1 cellular context compared by ENCODE assay signal in the genomic region with DNA sequence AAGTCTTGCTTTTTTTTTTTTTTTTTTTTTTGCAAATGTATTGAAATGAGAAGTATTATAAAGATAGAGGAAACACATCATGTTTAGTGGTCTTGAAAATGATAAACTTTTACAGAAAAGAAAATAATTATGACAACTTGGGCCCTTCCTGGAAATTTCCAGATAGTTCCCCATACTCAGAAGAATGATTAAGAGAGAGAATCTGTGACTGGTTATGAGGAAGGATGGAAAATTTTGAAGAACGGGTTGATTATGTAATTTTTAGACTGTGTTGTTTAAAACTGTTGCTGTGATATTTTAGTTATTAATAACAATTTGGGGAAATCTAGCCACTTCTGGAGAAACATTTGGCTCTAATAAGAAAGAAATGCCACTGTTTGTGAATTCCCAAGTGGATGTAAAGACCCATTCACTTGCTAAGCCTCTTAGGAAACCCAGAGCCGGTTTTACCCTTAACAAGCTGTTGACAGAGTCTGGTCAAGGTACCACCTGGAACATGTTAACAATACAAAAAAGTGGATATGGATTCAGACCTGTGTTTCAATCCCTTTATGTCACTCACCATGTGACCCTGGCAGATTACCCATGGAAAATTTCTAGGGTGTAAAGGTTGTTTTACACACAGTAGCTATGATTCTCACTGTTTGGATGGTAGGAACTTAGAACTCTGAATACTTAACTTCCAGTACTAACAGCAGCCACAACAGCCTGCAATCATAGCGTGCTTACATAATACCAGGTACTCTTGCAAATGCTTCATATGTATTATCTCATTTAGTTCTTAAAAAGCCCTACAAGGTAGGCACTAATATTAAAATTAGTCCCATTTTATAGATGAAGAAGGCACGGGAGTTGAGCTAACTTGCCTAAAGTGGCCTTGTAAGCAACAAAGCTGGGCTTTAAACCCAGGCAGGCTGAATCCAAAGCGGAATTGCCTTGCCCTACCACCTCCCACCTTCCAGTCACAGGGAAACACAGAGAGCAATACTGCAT.
TF ChIP-seq lines count a peak whose summit lies in the region.

No MANE protein-coding gene starts in this region.

TF ChIP-seq in HepG2, 621 proteins besides CTCF, POLR2A, EP300 and RAD21 (continued from another document and continues in another):
- TF ChIP-seq TFDP2 (CRISPR knock-in tag; IDR thresholded peaks at IDR 0.05) (no peak), SP4 (CRISPR knock-in tag; IDR thresholded peaks at IDR 0.05) (no peak), CBX5 (CRISPR knock-in tag; IDR thresholded peaks at IDR 0.05; ENCODE audit: borderline replicate concordance) (no peak), NFKB2 (CRISPR knock-in tag; IDR thresholded peaks at IDR 0.05; ENCODE audit: borderline replicate concordance) (no peak), CENPBD1 (CRISPR knock-in tag; IDR thresholded peaks at IDR 0.05; ENCODE audit: borderline replicate concordance, low read depth) (no peak), ZNF441 (CRISPR knock-in tag; IDR thresholded peaks at IDR 0.05; ENCODE audit: borderline replicate concordance) (peak; percentile 66; the same call in 1 of the 2 replicates), ZNF761 (CRISPR knock-in tag; conservative IDR thresholded peaks at IDR 0.05) (0 out of 2 replicates have a peak, but pooled peaks have one; percentile 26), TBX2 (CRISPR knock-in tag; IDR thresholded peaks at IDR 0.05; ENCODE audit: borderline replicate concordance) (peak; percentile 64; the same call in 1 of the 2 replicates), JUN (CRISPR knock-in tag; IDR thresholded peaks at IDR 0.05) (no peak; the same call in 1 of the 2 replicates), ZNF260 (CRISPR knock-in tag; IDR thresholded peaks at IDR 0.05; ENCODE audit: borderline replicate concordance, low read depth) (no peak), SIN3B (IDR thresholded peaks at IDR 0.05; ENCODE audit: low read length) (no peak), NR2F2 (IDR thresholded peaks at IDR 0.05; ENCODE audit: borderline replicate concordance, low read depth) (no peak; the same call in 1 of the 2 replicates), GATAD2A (CRISPR knock-in tag; IDR thresholded peaks at IDR 0.05) (peak; percentile 87), PATZ1 (CRISPR knock-in tag; IDR thresholded peaks at IDR 0.05) (no peak; the same call in 1 of the 2 replicates), GPN1 (CRISPR knock-in tag; IDR thresholded peaks at IDR 0.05; ENCODE audit: borderline replicate concordance) (no peak), MAFG (CRISPR knock-in tag; IDR thresholded peaks at IDR 0.05) (no peak), ZFP82 (CRISPR knock-in tag; IDR thresholded peaks at IDR 0.05; ENCODE audit: borderline replicate concordance) (no peak), SRSF9 (IDR thresholded peaks at IDR 0.05; ENCODE audit: borderline replicate concordance, insufficient read depth, low read depth, low read length, poor library complexity, severe bottlenecking) (no peak), ZNF468 (CRISPR knock-in tag; IDR thresholded peaks at IDR 0.05) (no peak), ZNF605 (CRISPR knock-in tag; IDR thresholded peaks at IDR 0.05) (no peak), ATF6 (CRISPR knock-in tag; conservative IDR thresholded peaks at IDR 0.05) (no peak), BATF2 (CRISPR knock-in tag; IDR thresholded peaks at IDR 0.05) (no peak), PCBP1 (IDR thresholded peaks at IDR 0.05; ENCODE audit: borderline replicate concordance, low read depth, low read length) (no peak), SRF (IDR thresholded peaks at IDR 0.05; ENCODE audit: low read depth, low read length) (0 out of 2 replicates have a peak, but pooled peaks have one; percentile 26), ZNF432 (CRISPR knock-in tag; IDR thresholded peaks at IDR 0.05; ENCODE audit: borderline replicate concordance) (no peak), NR1H2 (CRISPR knock-in tag; IDR thresholded peaks at IDR 0.05; ENCODE audit: borderline replicate concordance, low read depth) (no peak)
- TF ChIP-seq, protein P1, sequence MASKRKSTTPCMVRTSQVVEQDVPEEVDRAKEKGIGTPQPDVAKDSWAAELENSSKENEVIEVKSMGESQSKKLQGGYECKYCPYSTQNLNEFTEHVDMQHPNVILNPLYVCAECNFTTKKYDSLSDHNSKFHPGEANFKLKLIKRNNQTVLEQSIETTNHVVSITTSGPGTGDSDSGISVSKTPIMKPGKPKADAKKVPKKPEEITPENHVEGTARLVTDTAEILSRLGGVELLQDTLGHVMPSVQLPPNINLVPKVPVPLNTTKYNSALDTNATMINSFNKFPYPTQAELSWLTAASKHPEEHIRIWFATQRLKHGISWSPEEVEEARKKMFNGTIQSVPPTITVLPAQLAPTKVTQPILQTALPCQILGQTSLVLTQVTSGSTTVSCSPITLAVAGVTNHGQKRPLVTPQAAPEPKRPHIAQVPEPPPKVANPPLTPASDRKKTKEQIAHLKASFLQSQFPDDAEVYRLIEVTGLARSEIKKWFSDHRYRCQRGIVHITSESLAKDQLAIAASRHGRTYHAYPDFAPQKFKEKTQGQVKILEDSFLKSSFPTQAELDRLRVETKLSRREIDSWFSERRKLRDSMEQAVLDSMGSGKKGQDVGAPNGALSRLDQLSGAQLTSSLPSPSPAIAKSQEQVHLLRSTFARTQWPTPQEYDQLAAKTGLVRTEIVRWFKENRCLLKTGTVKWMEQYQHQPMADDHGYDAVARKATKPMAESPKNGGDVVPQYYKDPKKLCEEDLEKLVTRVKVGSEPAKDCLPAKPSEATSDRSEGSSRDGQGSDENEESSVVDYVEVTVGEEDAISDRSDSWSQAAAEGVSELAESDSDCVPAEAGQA (IDR thresholded peaks at IDR 0.05; ENCODE audit: low read depth): peak; percentile 17; the same call in 1 of the 2 replicates
- TF ChIP-seq, protein P1 (CRISPR knock-in tag; IDR thresholded peaks at IDR 0.05; ENCODE audit: borderline replicate concordance): no peak
- TF ChIP-seq, protein P2, sequence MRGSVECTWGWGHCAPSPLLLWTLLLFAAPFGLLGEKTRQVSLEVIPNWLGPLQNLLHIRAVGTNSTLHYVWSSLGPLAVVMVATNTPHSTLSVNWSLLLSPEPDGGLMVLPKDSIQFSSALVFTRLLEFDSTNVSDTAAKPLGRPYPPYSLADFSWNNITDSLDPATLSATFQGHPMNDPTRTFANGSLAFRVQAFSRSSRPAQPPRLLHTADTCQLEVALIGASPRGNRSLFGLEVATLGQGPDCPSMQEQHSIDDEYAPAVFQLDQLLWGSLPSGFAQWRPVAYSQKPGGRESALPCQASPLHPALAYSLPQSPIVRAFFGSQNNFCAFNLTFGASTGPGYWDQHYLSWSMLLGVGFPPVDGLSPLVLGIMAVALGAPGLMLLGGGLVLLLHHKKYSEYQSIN (CRISPR knock-in tag; IDR thresholded peaks at IDR 0.05; ENCODE audit: borderline replicate concordance): no peak
- TF ChIP-seq, protein P3, sequence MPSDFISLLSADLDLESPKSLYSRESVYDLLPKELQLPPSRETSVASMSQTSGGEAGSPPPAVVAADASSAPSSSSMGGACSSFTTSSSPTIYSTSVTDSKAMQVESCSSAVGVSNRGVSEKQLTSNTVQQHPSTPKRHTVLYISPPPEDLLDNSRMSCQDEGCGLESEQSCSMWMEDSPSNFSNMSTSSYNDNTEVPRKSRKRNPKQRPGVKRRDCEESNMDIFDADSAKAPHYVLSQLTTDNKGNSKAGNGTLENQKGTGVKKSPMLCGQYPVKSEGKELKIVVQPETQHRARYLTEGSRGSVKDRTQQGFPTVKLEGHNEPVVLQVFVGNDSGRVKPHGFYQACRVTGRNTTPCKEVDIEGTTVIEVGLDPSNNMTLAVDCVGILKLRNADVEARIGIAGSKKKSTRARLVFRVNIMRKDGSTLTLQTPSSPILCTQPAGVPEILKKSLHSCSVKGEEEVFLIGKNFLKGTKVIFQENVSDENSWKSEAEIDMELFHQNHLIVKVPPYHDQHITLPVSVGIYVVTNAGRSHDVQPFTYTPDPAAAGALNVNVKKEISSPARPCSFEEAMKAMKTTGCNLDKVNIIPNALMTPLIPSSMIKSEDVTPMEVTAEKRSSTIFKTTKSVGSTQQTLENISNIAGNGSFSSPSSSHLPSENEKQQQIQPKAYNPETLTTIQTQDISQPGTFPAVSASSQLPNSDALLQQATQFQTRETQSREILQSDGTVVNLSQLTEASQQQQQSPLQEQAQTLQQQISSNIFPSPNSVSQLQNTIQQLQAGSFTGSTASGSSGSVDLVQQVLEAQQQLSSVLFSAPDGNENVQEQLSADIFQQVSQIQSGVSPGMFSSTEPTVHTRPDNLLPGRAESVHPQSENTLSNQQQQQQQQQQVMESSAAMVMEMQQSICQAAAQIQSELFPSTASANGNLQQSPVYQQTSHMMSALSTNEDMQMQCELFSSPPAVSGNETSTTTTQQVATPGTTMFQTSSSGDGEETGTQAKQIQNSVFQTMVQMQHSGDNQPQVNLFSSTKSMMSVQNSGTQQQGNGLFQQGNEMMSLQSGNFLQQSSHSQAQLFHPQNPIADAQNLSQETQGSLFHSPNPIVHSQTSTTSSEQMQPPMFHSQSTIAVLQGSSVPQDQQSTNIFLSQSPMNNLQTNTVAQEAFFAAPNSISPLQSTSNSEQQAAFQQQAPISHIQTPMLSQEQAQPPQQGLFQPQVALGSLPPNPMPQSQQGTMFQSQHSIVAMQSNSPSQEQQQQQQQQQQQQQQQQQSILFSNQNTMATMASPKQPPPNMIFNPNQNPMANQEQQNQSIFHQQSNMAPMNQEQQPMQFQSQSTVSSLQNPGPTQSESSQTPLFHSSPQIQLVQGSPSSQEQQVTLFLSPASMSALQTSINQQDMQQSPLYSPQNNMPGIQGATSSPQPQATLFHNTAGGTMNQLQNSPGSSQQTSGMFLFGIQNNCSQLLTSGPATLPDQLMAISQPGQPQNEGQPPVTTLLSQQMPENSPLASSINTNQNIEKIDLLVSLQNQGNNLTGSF (CRISPR knock-in tag; IDR thresholded peaks at IDR 0.05): no peak
- TF ChIP-seq, protein P4, sequence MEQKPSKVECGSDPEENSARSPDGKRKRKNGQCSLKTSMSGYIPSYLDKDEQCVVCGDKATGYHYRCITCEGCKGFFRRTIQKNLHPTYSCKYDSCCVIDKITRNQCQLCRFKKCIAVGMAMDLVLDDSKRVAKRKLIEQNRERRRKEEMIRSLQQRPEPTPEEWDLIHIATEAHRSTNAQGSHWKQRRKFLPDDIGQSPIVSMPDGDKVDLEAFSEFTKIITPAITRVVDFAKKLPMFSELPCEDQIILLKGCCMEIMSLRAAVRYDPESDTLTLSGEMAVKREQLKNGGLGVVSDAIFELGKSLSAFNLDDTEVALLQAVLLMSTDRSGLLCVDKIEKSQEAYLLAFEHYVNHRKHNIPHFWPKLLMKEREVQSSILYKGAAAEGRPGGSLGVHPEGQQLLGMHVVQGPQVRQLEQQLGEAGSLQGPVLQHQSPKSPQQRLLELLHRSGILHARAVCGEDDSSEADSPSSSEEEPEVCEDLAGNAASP (CRISPR knock-in tag; IDR thresholded peaks at IDR 0.05; ENCODE audit: borderline replicate concordance): 0 out of 2 replicates have a peak, but pooled peaks have one; percentile 47
